11 cellular contexts compared by ENCODE assay signal in the genomic region with DNA sequence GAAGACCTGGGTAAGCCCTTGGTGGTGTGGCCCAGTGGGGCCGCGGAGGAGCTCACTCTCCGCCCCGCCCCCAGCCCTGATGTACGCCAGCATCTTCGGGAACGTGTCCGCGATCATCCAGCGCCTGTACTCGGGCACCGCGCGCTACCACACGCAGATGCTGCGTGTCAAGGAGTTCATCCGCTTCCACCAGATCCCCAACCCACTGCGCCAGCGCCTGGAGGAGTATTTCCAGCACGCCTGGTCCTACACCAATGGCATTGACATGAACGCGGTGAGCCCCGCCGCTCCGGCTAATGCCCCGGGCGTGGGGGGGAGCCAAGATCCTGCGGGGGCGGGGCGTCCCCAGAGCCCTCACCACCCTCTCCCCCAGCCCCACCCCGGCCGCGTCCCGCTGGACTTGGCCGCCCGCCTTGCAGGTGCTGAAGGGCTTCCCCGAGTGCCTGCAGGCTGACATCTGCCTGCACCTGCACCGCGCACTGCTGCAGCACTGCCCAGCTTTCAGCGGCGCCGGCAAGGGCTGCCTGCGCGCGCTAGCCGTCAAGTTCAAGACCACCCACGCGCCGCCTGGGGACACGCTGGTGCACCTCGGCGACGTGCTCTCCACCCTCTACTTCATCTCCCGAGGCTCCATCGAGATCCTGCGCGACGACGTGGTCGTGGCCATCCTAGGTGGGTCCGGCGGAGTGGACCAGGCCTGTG. TPM values are rescaled to one million over a fixed set of nuclear protein-coding genes. Genes with fewer than 3 reads are reported as not detected.
DNase-seq lines count a peak whose midpoint lies in the region; ATAC-seq and TF ChIP-seq lines count a peak whose summit lies in the region.
"Had no signal": no experiment of that assay in that cellular context is flagged by ENCODE, and none has a peak within 500 bp of the region (broad histone marks: within the 10 kb centered on the region; RNA-seq: fewer than 3 reads in every experiment).

No MANE protein-coding gene starts in this region.

- no peak for TF ChIP-seq CTCF in BE2C (IDR thresholded peaks at IDR 0.05; ENCODE audit: low read depth, low read length)
- no peak for TF ChIP-seq CTCF in mucosa of descending colon (IDR thresholded peaks at IDR 0.05)

- POLR2A ChIA-PET in activated naive CD8-positive, alpha-beta T cell treated with anti-CD3 and anti-CD28 coated beads, Interleukin-2, amount 10 ng/mL, durations not matched to agents 7 days and 5 days (lab: Charles Lee) = no interaction called here

- no peak overlapping the region for H3K27ac ChIP-seq in HUES64 (ENCODE audit: low read depth, low read length)

- no peaks in the 10 kb centered on the region for H3K36me3 ChIP-seq in BE2C
- no peaks in the 10 kb centered on the region for H3K36me3 ChIP-seq in HUES64 (ENCODE audit: insufficient read depth, low read length)
- no peaks in the 10 kb centered on the region for H3K36me3 ChIP-seq in mucosa of descending colon (ENCODE audit: low read depth)

- no peak overlapping the region for H3K9ac ChIP-seq in HUES64 (ENCODE audit: low read depth, low read length)

- 61% methylated on average over 62 of the region's 62 CpGs for WGBS in HUES64

- peak; percentile 44 for ATAC-seq in activated naive CD8-positive, alpha-beta T cell treated with anti-CD3 and anti-CD28 coated beads, Interleukin-2, amount 10 ng/mL, durations not matched to agents 7 days and 5 days (ENCODE audit: low read depth)
- peak; percentile 40 for ATAC-seq in mucosa of descending colon

- H3K9me3 Mint-ChIP-seq in activated naive CD8-positive, alpha-beta T cell treated with anti-CD3 and anti-CD28 coated beads, Interleukin-2, amount 10 ng/mL, durations not matched to agents 7 days and 5 days = no peaks in the 10 kb centered on the region
- no peaks in the 10 kb centered on the region for H3K9me3 Mint-ChIP-seq in activated T-helper 2 cell treated with anti-CD3 and anti-CD28 coated beads, Interferon-gamma antibody, Interleukin-2, Interleukin-4, amounts not matched to agents 10 μg/mL and 5 μg/mL and 100 μg/mL, durations not matched to agents 14 hours and 24 hours and 36 hours
- H3K9me3 Mint-ChIP-seq: natural killer cell had no signal

- H3K9me3 ChIP-seq in BE2C = no peaks in the 10 kb centered on the region
- no peaks in the 10 kb centered on the region for H3K9me3 ChIP-seq in HUES64 (ENCODE audit: insufficient read depth, low read depth, low read length)
- H3K9me3 ChIP-seq in mucosa of descending colon = no peaks in the 10 kb centered on the region

- peaks cover 28% of the 10 kb centered on the region for H3K27me3 Mint-ChIP-seq in activated naive CD8-positive, alpha-beta T cell treated with anti-CD3 and anti-CD28 coated beads, Interleukin-2, amount 10 ng/mL, durations not matched to agents 7 days and 5 days
- peaks cover 28% of the 10 kb centered on the region for H3K27me3 Mint-ChIP-seq in activated T-helper 2 cell treated with anti-CD3 and anti-CD28 coated beads, Interferon-gamma antibody, Interleukin-2, Interleukin-4, amounts not matched to agents 10 μg/mL and 5 μg/mL and 100 μg/mL, durations not matched to agents 14 hours and 24 hours and 36 hours (ENCODE audit: low read depth)

- peaks cover 7% of the 10 kb centered on the region for H3K4me1 ChIP-seq in BE2C
- no peaks in the 10 kb centered on the region for H3K4me1 ChIP-seq in HUES64 (ENCODE audit: insufficient read depth, low read length)
- H3K4me1 ChIP-seq in mucosa of descending colon (ENCODE audit: low read depth) = peaks cover 8% of the 10 kb centered on the region

- peak overlapping the region; percentile 10 for H3K4me3 Mint-ChIP-seq in activated naive CD8-positive, alpha-beta T cell treated with anti-CD3 and anti-CD28 coated beads, Interleukin-2, amount 10 ng/mL, durations not matched to agents 7 days and 5 days
- H3K4me3 Mint-ChIP-seq in activated T-helper 2 cell treated with anti-CD3 and anti-CD28 coated beads, Interferon-gamma antibody, Interleukin-2, Interleukin-4, amounts not matched to agents 10 μg/mL and 5 μg/mL and 100 μg/mL, durations not matched to agents 14 hours and 24 hours and 36 hours (ENCODE audit: low read depth) = no peak overlapping the region
- H3K4me3 Mint-ChIP-seq: natural killer cell had no signal

- H3K27ac Mint-ChIP-seq in activated naive CD8-positive, alpha-beta T cell treated with anti-CD3 and anti-CD28 coated beads, Interleukin-2, amount 10 ng/mL, durations not matched to agents 7 days and 5 days = no peak overlapping the region
- H3K27ac Mint-ChIP-seq in activated T-helper 2 cell treated with anti-CD3 and anti-CD28 coated beads, Interferon-gamma antibody, Interleukin-2, Interleukin-4, amounts not matched to agents 10 μg/mL and 5 μg/mL and 100 μg/mL, durations not matched to agents 14 hours and 24 hours and 36 hours = no peak overlapping the region
- H3K27ac Mint-ChIP-seq: natural killer cell had no signal

- no peaks in the 10 kb centered on the region for H3K4me1 Mint-ChIP-seq in activated naive CD8-positive, alpha-beta T cell treated with anti-CD3 and anti-CD28 coated beads, Interleukin-2, amount 10 ng/mL, durations not matched to agents 7 days and 5 days
- no peaks in the 10 kb centered on the region for H3K4me1 Mint-ChIP-seq in activated T-helper 2 cell treated with anti-CD3 and anti-CD28 coated beads, Interferon-gamma antibody, Interleukin-2, Interleukin-4, amounts not matched to agents 10 μg/mL and 5 μg/mL and 100 μg/mL, durations not matched to agents 14 hours and 24 hours and 36 hours (ENCODE audit: low read depth)
- H3K4me1 Mint-ChIP-seq: natural killer cell had no signal

- no peaks in the 10 kb centered on the region for H3K27me3 ChIP-seq in BE2C
- H3K27me3 ChIP-seq in HUES64 (ENCODE audit: insufficient read depth, low read length) = peaks cover 30% of the 10 kb centered on the region

- H3K36me3 Mint-ChIP-seq in activated naive CD8-positive, alpha-beta T cell treated with anti-CD3 and anti-CD28 coated beads, Interleukin-2, amount 10 ng/mL, durations not matched to agents 7 days and 5 days = no peaks in the 10 kb centered on the region
- no peaks in the 10 kb centered on the region for H3K36me3 Mint-ChIP-seq in activated T-helper 2 cell treated with anti-CD3 and anti-CD28 coated beads, Interferon-gamma antibody, Interleukin-2, Interleukin-4, amounts not matched to agents 10 μg/mL and 5 μg/mL and 100 μg/mL, durations not matched to agents 14 hours and 24 hours and 36 hours (ENCODE audit: low read depth)
- H3K36me3 Mint-ChIP-seq: natural killer cell had no signal

- H3K4me3 ChIP-seq in BE2C (ENCODE audit: low read depth, low read length) (peak overlapping the region; percentile 51), HUES64 (ENCODE audit: low read length) (peak overlapping the region; percentile 38), mucosa of descending colon (no peak overlapping the region)

- DNase-seq in BE2C (peak; percentile 64), mucosa of descending colon (peak in 1 of 3 donors; percentile 47), DMS53 (lab: John Stamatoyannopoulos, UW) (no peak), KG1 (lab: John Stamatoyannopoulos, UW) (no peak), GM19240 (ENCODE audit: insufficient read length, low spot score) (no peak)
- DNase-seq in activated naive CD8-positive, alpha-beta T cell treated with anti-CD3 and anti-CD28 coated beads, Interleukin-2, amount 10 ng/mL, durations not matched to agents 7 days and 5 days = no peak
- DNase-seq in activated T-helper 2 cell treated with anti-CD3 and anti-CD28 coated beads, Interferon-gamma antibody, Interleukin-2, Interleukin-4, amounts not matched to agents 10 μg/mL and 5 μg/mL and 100 μg/mL, durations not matched to agents 14 hours and 24 hours and 36 hours (ENCODE audit: low spot score) = no peak
- DNase-seq: natural killer cell, NCI-H1048, SW 1271 had no signal

- intact Hi-C loops in mucosa of descending colon (cut with DNase I, micrococcal nuclease) = no loop called here
- intact Hi-C loops in activated T-helper 2 cell treated with anti-CD3 and anti-CD28 coated beads, Interferon-gamma antibody, Interleukin-2, Interleukin-4, amounts not matched to agents 10 μg/mL and 5 μg/mL and 100 μg/mL, durations not matched to agents 14 hours and 24 hours and 36 hours (cut with micrococcal nuclease) = no loop called here

RNA-seq across cellular contexts. Expression of a gene that starts 12.1 kb away (rescaled TPM):
- polyA plus RNA-seq in BE2C (2012; ENCODE audit: insufficient read depth, insufficient read length, low read depth) = 175 TPM
- polyA plus RNA-seq in HUES64 (2013, experiment 1 of 2) = 39.1 TPM
- 48.3 TPM for polyA plus RNA-seq in HUES64 (2013, experiment 2 of 2)
- total RNA-seq in activated naive CD8-positive, alpha-beta T cell treated with anti-CD3 and anti-CD28 coated beads, Interleukin-2, amount 10 ng/mL, durations not matched to agents 7 days and 5 days = 100 to 1,000 TPM; 113 TPM
- total RNA-seq in mucosa of descending colon = 10 to 100 TPM; 69.0 to 87.3 (median 84.9) TPM
- 118 and 119 TPM in 2 replicates for total RNA-seq in activated T-helper 2 cell treated with anti-CD3 and anti-CD28 coated beads, Interferon-gamma antibody, Interleukin-2, Interleukin-4, amounts not matched to agents 10 μg/mL and 5 μg/mL and 100 μg/mL, durations not matched to agents 14 hours and 24 hours and 36 hours

RNA-seq across cellular contexts. Expression of a gene that starts 15.0 kb away (rescaled TPM):
- polyA plus RNA-seq in BE2C (2012; ENCODE audit: insufficient read depth, insufficient read length, low read depth) = 6.0 TPM
- polyA plus RNA-seq in HUES64 (2013, experiment 1 of 2) = 0.35 TPM
- 0.57 TPM for polyA plus RNA-seq in HUES64 (2013, experiment 2 of 2)
- not detected for total RNA-seq in activated naive CD8-positive, alpha-beta T cell treated with anti-CD3 and anti-CD28 coated beads, Interleukin-2, amount 10 ng/mL, durations not matched to agents 7 days and 5 days
- total RNA-seq in mucosa of descending colon = under 1 TPM in 2 of 3 donors, not detected in 1; 0.58 to 0.64 TPM
- total RNA-seq in activated T-helper 2 cell treated with anti-CD3 and anti-CD28 coated beads, Interferon-gamma antibody, Interleukin-2, Interleukin-4, amounts not matched to agents 10 μg/mL and 5 μg/mL and 100 μg/mL, durations not matched to agents 14 hours and 24 hours and 36 hours = not detected in 2 replicates
- total RNA-seq: natural killer cell had no signal
